1 cellular context compared by ENCODE assay signal in the genomic region with DNA sequence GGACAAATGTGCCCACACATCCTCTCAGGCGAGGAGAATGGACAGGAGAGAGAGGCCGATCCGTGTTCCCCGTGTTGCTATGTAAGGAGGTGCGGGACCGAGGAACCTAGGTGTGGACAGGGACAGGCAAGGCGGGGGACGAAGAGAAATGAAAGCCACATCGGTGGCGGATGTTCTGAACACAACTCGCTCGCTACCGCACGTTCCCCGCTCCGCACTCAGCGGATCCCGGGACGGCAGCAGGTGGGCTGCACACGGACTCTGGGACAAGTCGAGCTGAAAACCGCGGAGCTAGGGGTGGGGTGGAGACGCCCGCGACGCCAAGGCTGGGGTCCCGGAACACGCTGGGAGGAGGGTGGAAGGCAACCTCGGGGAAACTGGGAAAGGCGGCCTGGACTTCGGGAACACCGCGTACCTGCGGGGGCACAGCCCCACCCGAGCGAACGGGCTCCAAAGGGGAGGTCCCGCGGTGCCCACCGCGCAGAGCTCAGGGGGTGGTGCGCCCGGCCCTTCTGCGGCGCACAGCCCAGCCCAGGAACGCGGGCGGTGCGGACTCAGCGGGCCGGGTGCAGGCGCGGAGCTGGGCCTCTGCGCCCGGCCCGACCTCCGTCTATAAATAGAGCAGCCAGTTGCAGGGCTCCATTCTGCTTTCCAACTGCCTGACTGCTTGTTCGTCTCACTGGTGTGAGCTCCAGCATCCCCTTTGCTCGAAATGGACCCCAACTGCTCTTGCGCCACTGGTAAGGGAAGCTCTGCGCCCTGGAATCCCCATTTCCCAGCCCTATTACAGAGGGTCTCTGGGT.
TF ChIP-seq lines count a peak whose summit lies in the region.

TSS of gene MT1E (plus strand) at position 642 of the 803 bp plus-strand sequence. CDS start at position 713, 71 bp downstream.

TF ChIP-seq in GM23338, 12 proteins besides CTCF, POLR2A, EP300 and RAD21 (continued from another document):
- TF ChIP-seq ZNF462 (CRISPR knock-in tag; IDR thresholded peaks at IDR 0.05) (no peak), CREB1 (CRISPR knock-in tag; IDR thresholded peaks at IDR 0.05; ENCODE audit: low read depth) (no peak)
